26 cellular contexts compared by ENCODE assay signal in the genomic region with DNA sequence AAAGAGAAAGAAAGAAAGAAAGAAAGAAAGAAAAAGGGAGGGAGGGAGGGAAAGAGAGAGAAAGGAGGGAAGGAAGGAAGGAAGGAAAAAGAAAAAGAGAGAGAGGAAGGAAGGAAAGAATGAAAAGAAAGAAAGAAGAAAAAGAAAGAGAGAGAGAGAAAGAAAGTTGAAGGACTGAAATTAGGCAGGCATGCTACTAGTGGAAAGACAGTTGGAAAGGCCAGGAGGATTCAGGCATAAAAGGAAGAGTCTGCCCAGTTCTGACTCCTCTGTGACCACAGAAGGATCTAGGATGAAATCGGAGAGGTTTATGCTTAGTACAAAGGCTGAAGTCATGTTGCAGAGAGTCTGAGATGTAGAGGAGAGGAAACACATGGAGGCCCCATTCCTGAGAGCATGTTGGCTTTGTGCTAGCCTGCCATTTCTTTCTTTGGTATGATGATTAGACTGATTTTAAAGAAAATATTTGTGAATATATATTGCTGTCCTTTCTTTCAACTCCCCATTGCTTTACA.
"Had no signal": no experiment of that assay in that cellular context is flagged by ENCODE, and none has a peak within 500 bp of the region (broad histone marks: within the 10 kb centered on the region; RNA-seq: fewer than 3 reads in every experiment).

No MANE protein-coding gene starts in this region.

- H3K4me3 Mint-ChIP-seq: activated naive CD4-positive, alpha-beta T cell treated with anti-CD3 and anti-CD28 coated beads, Interleukin-2, amount 10 ng/mL, durations not matched to agents 7 days and 5 days; activated naive CD8-positive, alpha-beta T cell treated with anti-CD3 and anti-CD28 coated beads, Interleukin-2, amount 10 ng/mL, durations not matched to agents 7 days and 5 days; effector memory CD8-positive, alpha-beta T cell; immature natural killer cell; naive thymus-derived CD4-positive, alpha-beta T cell; T-helper 2 cell treated with Interferon-gamma antibody and Interleukin-4, amounts not matched to agents 5 μg/mL and 100 μg/mL, for 36 hours had no signal

- H3K27ac ChIP-seq: brain microvascular endothelial cell, coronary artery, gastrocnemius medialis, hepatocyte, spleen, tibial nerve had no signal

- H3K27me3 ChIP-seq: brain microvascular endothelial cell, gastrocnemius medialis, hepatocyte, spleen, tibial nerve had no signal

- H3K9me3 Mint-ChIP-seq: activated naive CD4-positive, alpha-beta T cell treated with anti-CD3 and anti-CD28 coated beads, Interleukin-2, amount 10 ng/mL, durations not matched to agents 7 days and 5 days; activated naive CD8-positive, alpha-beta T cell treated with anti-CD3 and anti-CD28 coated beads, Interleukin-2, amount 10 ng/mL, durations not matched to agents 7 days and 5 days; T-helper 2 cell treated with Interferon-gamma antibody and Interleukin-4, amounts not matched to agents 5 μg/mL and 100 μg/mL, for 36 hours had no signal

- H3K4me3 ChIP-seq: coronary artery, gastrocnemius medialis, hepatocyte, spleen, tibial nerve had no signal

- ATAC-seq: effector memory CD8-positive, alpha-beta T cell; gastrocnemius medialis; left colon; naive thymus-derived CD4-positive, alpha-beta T cell; right cardiac atrium had no signal

- H3K36me3 ChIP-seq: brain microvascular endothelial cell, gastrocnemius medialis, spleen, tibial nerve had no signal

- H3K36me3 Mint-ChIP-seq: activated naive CD4-positive, alpha-beta T cell treated with anti-CD3 and anti-CD28 coated beads, Interleukin-2, amount 10 ng/mL, durations not matched to agents 7 days and 5 days; activated naive CD8-positive, alpha-beta T cell treated with anti-CD3 and anti-CD28 coated beads, Interleukin-2, amount 10 ng/mL, durations not matched to agents 7 days and 5 days; immature natural killer cell; naive thymus-derived CD4-positive, alpha-beta T cell had no signal

- H3K9me3 ChIP-seq: gastrocnemius medialis, spleen, tibial nerve had no signal

- H2AFZ ChIP-seq: hepatocyte had no signal

- H3K27ac Mint-ChIP-seq: activated naive CD4-positive, alpha-beta T cell treated with anti-CD3 and anti-CD28 coated beads, Interleukin-2, amount 10 ng/mL, durations not matched to agents 7 days and 5 days; activated naive CD8-positive, alpha-beta T cell treated with anti-CD3 and anti-CD28 coated beads, Interleukin-2, amount 10 ng/mL, durations not matched to agents 7 days and 5 days; effector memory CD8-positive, alpha-beta T cell; immature natural killer cell; naive thymus-derived CD4-positive, alpha-beta T cell; T-helper 2 cell treated with Interferon-gamma antibody and Interleukin-4, amounts not matched to agents 5 μg/mL and 100 μg/mL, for 36 hours had no signal

- DNase-seq: activated CD4-positive, alpha-beta T cell treated with anti-CD3 and anti-CD28 coated beads for 4 hours; activated CD4-positive, alpha-beta T cell treated with anti-CD3 and anti-CD28 coated beads, Interleukin-2, amount 50 U/mL, for 48 hours; activated CD4-positive, CD25-positive, alpha-beta regulatory T cell; activated CD8-positive, alpha-beta memory T cell treated with anti-CD3 and anti-CD28 coated beads for 24 hours; activated effector memory CD4-positive, alpha-beta T cell treated with anti-CD3 and anti-CD28 coated beads, Interleukin-2, amount 50 U/mL, for 16 hours; activated naive CD4-positive, alpha-beta T cell treated with anti-CD3 and anti-CD28 coated beads, Interleukin-2, amount 10 ng/mL, durations not matched to agents 7 days and 5 days; activated naive CD8-positive, alpha-beta T cell treated with anti-CD3 and anti-CD28 coated beads, Interleukin-2, amount 10 ng/mL, durations not matched to agents 7 days and 5 days; amniotic stem cell; brain microvascular endothelial cell; effector memory CD8-positive, alpha-beta T cell; erythroblast; gastrocnemius medialis; glutamatergic neuron; immature natural killer cell; kidney; left colon; midbrain; naive thymus-derived CD4-positive, alpha-beta T cell; posterior cingulate gyrus; right cardiac atrium; spleen; stimulated activated naive CD4-positive, alpha-beta T cell had no signal

- H3K4me2 ChIP-seq: hepatocyte had no signal

- H3K4me1 ChIP-seq: gastrocnemius medialis, spleen, tibial nerve had no signal

- H3K4me1 Mint-ChIP-seq: activated naive CD4-positive, alpha-beta T cell treated with anti-CD3 and anti-CD28 coated beads, Interleukin-2, amount 10 ng/mL, durations not matched to agents 7 days and 5 days; activated naive CD8-positive, alpha-beta T cell treated with anti-CD3 and anti-CD28 coated beads, Interleukin-2, amount 10 ng/mL, durations not matched to agents 7 days and 5 days; immature natural killer cell; naive thymus-derived CD4-positive, alpha-beta T cell had no signal

- H3K27me3 Mint-ChIP-seq: activated naive CD4-positive, alpha-beta T cell treated with anti-CD3 and anti-CD28 coated beads, Interleukin-2, amount 10 ng/mL, durations not matched to agents 7 days and 5 days; activated naive CD8-positive, alpha-beta T cell treated with anti-CD3 and anti-CD28 coated beads, Interleukin-2, amount 10 ng/mL, durations not matched to agents 7 days and 5 days; effector memory CD8-positive, alpha-beta T cell had no signal

- H3K79me2 ChIP-seq: hepatocyte had no signal
